9 cellular contexts compared by ENCODE assay signal in genomic region chr3:88000853-88001252, GRCh38. TPM values are rescaled to one million over a fixed set of nuclear protein-coding genes. Genes with fewer than 3 reads are reported as not detected.
A peak's percentile ranks its signal among the peaks of the same experiment; 100 is the strongest.
DNase-seq lines count a peak whose midpoint lies in the region; ATAC-seq and TF ChIP-seq lines count a peak whose summit lies in the region.
"Had no signal": no experiment of that assay in that cellular context is flagged by ENCODE, and none has a peak within 500 bp of the region (broad histone marks: within the 10 kb centered on the region; RNA-seq: fewer than 3 reads in every experiment).

No MANE protein-coding gene starts in this region.

- peaks cover 36% of the 10 kb centered on the region for H3K4me1 Mint-ChIP-seq in activated CD4-positive, alpha-beta T cell treated with anti-CD3 and anti-CD28 coated beads, Interleukin-2, amount 10 ng/mL, durations not matched to agents 7 days and 5 days

- H3K27ac ChIP-seq in cardiac muscle cell: no peak overlapping the region

- CTCF ChIA-PET in activated CD4-positive, alpha-beta T cell treated with anti-CD3 and anti-CD28 coated beads, Interleukin-2, amount 10 ng/mL, durations not matched to agents 7 days and 5 days (lab: Charles Lee): interaction anchor here (0.8 kb wide), 1 partner anchor 13 kb away, joined by 3 read pairs; no protein-coding TSS in a partner anchor

- POLR2A ChIA-PET in activated CD4-positive, alpha-beta T cell treated with anti-CD3 and anti-CD28 coated beads, Interleukin-2, amount 10 ng/mL, durations not matched to agents 7 days and 5 days (lab: Charles Lee): no interaction called here

- peak overlapping the region; percentile 7 for H3K4me3 Mint-ChIP-seq in activated CD4-positive, alpha-beta T cell treated with anti-CD3 and anti-CD28 coated beads, Interleukin-2, amount 10 ng/mL, durations not matched to agents 7 days and 5 days

- peak overlapping the region; percentile 37 for H3K4me2 ChIP-seq in skeletal muscle satellite cell (ENCODE audit: low read length)

- no peaks in the 10 kb centered on the region for H3K27me3 ChIP-seq in H7 (ENCODE audit: control insufficient read depth, insufficient read depth, low read length)
- H3K27me3 ChIP-seq in cardiac muscle cell: no peaks in the 10 kb centered on the region
- peaks cover 13% of the 10 kb centered on the region for H3K27me3 ChIP-seq in skeletal muscle satellite cell (ENCODE audit: control insufficient read depth, insufficient read depth, low read length)

- H3K9me3 Mint-ChIP-seq in activated CD4-positive, alpha-beta T cell treated with anti-CD3 and anti-CD28 coated beads, Interleukin-2, amount 10 ng/mL, durations not matched to agents 7 days and 5 days: no peaks in the 10 kb centered on the region

- H3K4me3 ChIP-seq in H7 (ENCODE audit: insufficient read depth, low read depth, low read length): no peak overlapping the region
- peak overlapping the region; percentile 11 for H3K4me3 ChIP-seq in cardiac muscle cell
- H3K4me3 ChIP-seq in skeletal muscle satellite cell (ENCODE audit: low read length): peak overlapping the region; percentile 30

- no peaks in the 10 kb centered on the region for H3K36me3 ChIP-seq in H7 (replicated peaks; ENCODE audit: control insufficient read depth, insufficient read depth, low read length)
- H3K36me3 ChIP-seq in cardiac muscle cell: no peaks in the 10 kb centered on the region
- no peaks in the 10 kb centered on the region for H3K36me3 ChIP-seq in skeletal muscle satellite cell (ENCODE audit: insufficient read depth, low read length)

- DNase-seq in H7 (peak; percentile 60), cardiac muscle cell (ENCODE audit: low read depth in 1 of 2, low spot score in 1 of 2) (peak; percentile 38 to 43), NK-92 (lab: John Stamatoyannopoulos, UW; ENCODE audit: unreplicated experiment) (no peak), AML-193 (lab: John Stamatoyannopoulos, UW) (no peak), GM03348 (ENCODE audit: low spot score) (no peak)
- DNase-seq in activated CD4-positive, alpha-beta T cell treated with anti-CD3 and anti-CD28 coated beads, Interleukin-2, amount 10 ng/mL, durations not matched to agents 7 days and 5 days: peak; percentile 20
- DNase-seq: NCI-H524 treated with DMSO at 0.1 percent for 48 hours had no signal

- H3K36me3 Mint-ChIP-seq in activated CD4-positive, alpha-beta T cell treated with anti-CD3 and anti-CD28 coated beads, Interleukin-2, amount 10 ng/mL, durations not matched to agents 7 days and 5 days (ENCODE audit: low read depth): no peaks in the 10 kb centered on the region

- ATAC-seq in GM21723 (IDR thresholded peaks at IDR 0.05; ENCODE audit: unreplicated experiment): no peak

- no peak for TF ChIP-seq CTCF in cardiac muscle cell (IDR thresholded peaks at IDR 0.05; ENCODE audit: low read depth, low read length)

- no peak overlapping the region for H3K27ac Mint-ChIP-seq in activated CD4-positive, alpha-beta T cell treated with anti-CD3 and anti-CD28 coated beads, Interleukin-2, amount 10 ng/mL, durations not matched to agents 7 days and 5 days

- H3K9me3 ChIP-seq in cardiac muscle cell (ENCODE audit: low read depth) (no peaks in the 10 kb centered on the region), skeletal muscle satellite cell (replicated peaks; ENCODE audit: low read length) (no peaks in the 10 kb centered on the region)

- H3K4me1 ChIP-seq in cardiac muscle cell (ENCODE audit: low read depth) (no peaks in the 10 kb centered on the region), skeletal muscle satellite cell (ENCODE audit: control insufficient read depth, insufficient read depth, low read length) (no peaks in the 10 kb centered on the region)

- H3K27me3 Mint-ChIP-seq in activated CD4-positive, alpha-beta T cell treated with anti-CD3 and anti-CD28 coated beads, Interleukin-2, amount 10 ng/mL, durations not matched to agents 7 days and 5 days: peaks cover 11% of the 10 kb centered on the region

- H3K9ac ChIP-seq in skeletal muscle satellite cell (ENCODE audit: low read depth, low read length): no peak overlapping the region

RNA-seq across cellular contexts. Expression of gene CGGBP1, which starts 58.0 kb away (rescaled TPM):
- total RNA-seq in H7 (2014; rRNA removed; shearing (Covaris generic)): 41.4 and 50.3 TPM in 2 replicates
- 100 to 1,000 TPM; 108 to 128 TPM for total RNA-seq in activated CD4-positive, alpha-beta T cell treated with anti-CD3 and anti-CD28 coated beads, Interleukin-2, amount 10 ng/mL, durations not matched to agents 7 days and 5 days
- 36.8 and 46.7 TPM in 2 replicates for total RNA-seq in cardiac muscle cell
- 46.8 and 63.8 TPM in 2 replicates for polyA plus RNA-seq in cardiac muscle cell
- 36.9 and 40.6 TPM in 2 replicates for total RNA-seq in skeletal muscle satellite cell (2012; rRNA removed)

RNA-seq across cellular contexts. Expression of gene ZNF654, which starts 58.2 kb away (rescaled TPM):
- 2.1 and 3.5 TPM in 2 replicates for total RNA-seq in H7 (2014; rRNA removed; shearing (Covaris generic))
- 10 to 100 TPM; 25.3 to 25.4 TPM for total RNA-seq in activated CD4-positive, alpha-beta T cell treated with anti-CD3 and anti-CD28 coated beads, Interleukin-2, amount 10 ng/mL, durations not matched to agents 7 days and 5 days
- total RNA-seq in cardiac muscle cell: 12.0 TPM in 2 replicates
- 13.1 and 13.6 TPM in 2 replicates for polyA plus RNA-seq in cardiac muscle cell
- total RNA-seq in skeletal muscle satellite cell (2012; rRNA removed): 13.4 and 14.9 TPM in 2 replicates

Comparison
In these comparisons a context has a peak if more than half of its experiments do, and no peak if none do; other contexts are left out.
1. DNase-seq: peak in H7 (single experiment), activated CD4-positive, alpha-beta T cell treated with anti-CD3 and anti-CD28 coated beads, Interleukin-2, amount 10 ng/mL, durations not matched to agents 7 days and 5 days (single experiment) and cardiac muscle cell (2 of 2); none in NK-92 (single experiment), AML-193 (0 of 2) and GM03348 (single experiment).